ENCODE assay signal across 11 cellular contexts in the genomic region with DNA sequence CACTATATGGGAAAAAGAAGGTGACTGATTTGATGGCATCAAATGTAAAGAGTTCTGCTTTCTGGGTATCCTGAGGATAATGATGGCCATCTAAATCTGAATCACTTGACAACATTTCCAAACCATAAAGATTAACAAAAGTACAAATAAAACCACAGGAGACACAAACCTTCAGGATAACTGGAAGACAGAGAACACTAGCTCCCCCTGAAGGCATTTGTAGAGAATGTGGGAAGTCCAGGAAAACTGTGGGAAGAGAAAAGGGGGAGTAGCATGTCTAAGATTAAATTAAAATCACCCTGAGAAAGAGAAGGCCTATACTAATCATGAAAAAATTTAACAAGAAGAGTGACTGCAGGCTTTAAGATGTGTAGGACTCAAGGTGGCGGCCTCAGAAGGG.
A peak's percentile ranks its signal among the peaks of the same experiment; 100 is the strongest.
DNase-seq lines count a peak whose midpoint lies in the region; ATAC-seq and TF ChIP-seq lines count a peak whose summit lies in the region.
"Had no signal": no experiment of that assay in that cellular context is flagged by ENCODE, and none has a peak within 500 bp of the region (broad histone marks: within the 10 kb centered on the region; RNA-seq: fewer than 3 reads in every experiment).

No MANE protein-coding gene starts in this region.

- TF ChIP-seq CTCF in RWPE2 (IDR thresholded peaks at IDR 0.05; ENCODE audit: poor library complexity, severe bottlenecking) (peak; percentile 52), foreskin fibroblast (IDR thresholded peaks at IDR 0.05; ENCODE audit: low read depth, low read length) (peak; percentile 66)

- H3K4me3 ChIP-seq in RWPE2 (ENCODE audit: severe bottlenecking): no peak overlapping the region
- no peak overlapping the region for H3K4me3 ChIP-seq in foreskin fibroblast (ENCODE audit: low read depth in 1 of 2, low read length in 2 of 2)
- H3K4me3 ChIP-seq: adrenal gland had no signal

- DNase-seq in NCI-H82 (lab: John Stamatoyannopoulos, UW) (peak; percentile 28), NCI-H82 treated with DMSO at 0.1 percent for 48 hours (lab: John Stamatoyannopoulos, UW; ENCODE audit: unreplicated experiment) (no peak), RWPE2 (ENCODE audit: low spot score) (no peak), foreskin fibroblast (peak in 1 of 2 donors; percentile 37), superior temporal gyrus (ENCODE audit: extremely low spot score) (peak; percentile 28)
- no peak for DNase-seq in stimulated activated CD8-positive, alpha-beta memory T cell treated with anti-CD3 and anti-CD28 coated beads, Interleukin-4, amount 100 ng/mL, for 48 hours
- DNase-seq: activated B cell treated with CpG ODN at 0.5 μM for 24 hours, adrenal gland, NCI-H524 treated with DMSO at 0.1 percent for 48 hours had no signal

- no peaks in the 10 kb centered on the region for H3K4me1 ChIP-seq in RWPE2 (ENCODE audit: insufficient read depth, poor library complexity, severe bottlenecking)
- H3K4me1 ChIP-seq: adrenal gland had no signal

- no peaks in the 10 kb centered on the region for H3K9me3 ChIP-seq in RWPE2 (ENCODE audit: severe bottlenecking)
- H3K9me3 ChIP-seq: adrenal gland had no signal

- H3K36me3 ChIP-seq in RWPE2 (ENCODE audit: low read depth): no peaks in the 10 kb centered on the region
- H3K36me3 ChIP-seq: adrenal gland had no signal

- 0 out of 3 replicates have a peak, but pooled peaks have one; percentile 31 for ATAC-seq in RWPE2 (ENCODE audit: low read depth)
- no peak for ATAC-seq in HG03097 (IDR thresholded peaks at IDR 0.05; ENCODE audit: low FRiP score, unreplicated experiment)
- ATAC-seq in HG02970 (IDR thresholded peaks at IDR 0.05; ENCODE audit: low FRiP score, unreplicated experiment): no peak

- no peak overlapping the region for H3K27ac ChIP-seq in RWPE2 (ENCODE audit: poor library complexity, severe bottlenecking)
- H3K27ac ChIP-seq: adrenal gland had no signal

- H3K27me3 ChIP-seq in RWPE2 (ENCODE audit: insufficient read depth, poor library complexity, severe bottlenecking): no peaks in the 10 kb centered on the region
- H3K27me3 ChIP-seq: adrenal gland had no signal

Comparison
In these comparisons a context has a peak if more than half of its experiments do, and no peak if none do; other contexts are left out.
1. DNase-seq: peak in NCI-H82 (single experiment) and superior temporal gyrus (single experiment); none in NCI-H82 treated with DMSO at 0.1 percent for 48 hours (single experiment), RWPE2 (single experiment) and stimulated activated CD8-positive, alpha-beta memory T cell treated with anti-CD3 and anti-CD28 coated beads, Interleukin-4, amount 100 ng/mL, for 48 hours (single experiment).